Comparison of ENCODE assay signal across 10 cellular contexts in the genomic region with DNA sequence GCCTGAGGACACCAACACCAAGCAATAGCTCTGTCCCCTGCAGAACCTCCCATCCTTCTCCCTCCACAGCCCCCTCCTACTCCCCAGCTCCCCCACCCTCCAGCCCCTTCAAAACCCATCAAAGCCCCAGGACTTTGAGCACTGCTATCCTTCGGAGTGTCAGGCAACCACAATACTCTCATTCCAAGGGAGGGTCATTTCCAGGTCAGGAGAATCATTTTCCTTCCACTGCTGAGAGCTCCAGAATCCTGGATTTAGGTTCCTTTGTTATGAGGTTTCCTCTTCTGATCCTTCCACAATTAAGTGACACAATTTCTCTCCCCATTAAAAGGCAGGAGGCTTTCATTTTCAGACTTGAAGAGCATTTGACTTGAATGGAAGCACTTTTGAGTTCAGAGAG. TPM values are rescaled to one million over a fixed set of nuclear protein-coding genes. Genes with fewer than 3 reads are reported as not detected.
DNase-seq lines count a peak whose midpoint lies in the region; ATAC-seq and TF ChIP-seq lines count a peak whose summit lies in the region.
"Had no signal": no experiment of that assay in that cellular context is flagged by ENCODE, and none has a peak within 500 bp of the region (broad histone marks: within the 10 kb centered on the region; RNA-seq: fewer than 3 reads in every experiment).

No MANE protein-coding gene starts in this region.

- DNase-seq in activated CD4-positive, alpha-beta T cell treated with anti-CD3 and anti-CD28 coated beads for 36 hours: no peak
- no peak for DNase-seq in activated CD4-positive, alpha-beta T cell treated with anti-CD3 and anti-CD28 coated beads, Interleukin-2, amount 50 U/mL, for 48 hours
- DNase-seq in RPMI7951 (ENCODE audit: low read depth) (peak; percentile 63), fibroblast of mammary gland (ENCODE audit: low read depth) (peak; percentile 23), NCI-H526 treated with DMSO at 0.1 percent for 48 hours (lab: John Stamatoyannopoulos, UW) (no peak), HPDE6-E6E7 (ENCODE audit: extremely low spot score) (no peak)
- DNase-seq: NCI-H446 had no signal

- H3K36me3 Mint-ChIP-seq in activated CD4-positive, alpha-beta T cell treated with anti-CD3 and anti-CD28 coated beads for 36 hours (ENCODE audit: low read depth): no peaks in the 10 kb centered on the region

- H3K9me3 Mint-ChIP-seq in activated CD4-positive, alpha-beta T cell treated with anti-CD3 and anti-CD28 coated beads for 36 hours (ENCODE audit: low read depth): no peaks in the 10 kb centered on the region

- TF ChIP-seq CTCF in fibroblast of mammary gland (conservative IDR thresholded peaks at IDR 0.05; ENCODE audit: control insufficient read depth, insufficient read depth, low read depth, low read length): no peak

- POLR2A ChIA-PET in activated CD4-positive, alpha-beta T cell treated with anti-CD3 and anti-CD28 coated beads for 36 hours (lab: Charles Lee): no interaction called here

- H3K27ac Mint-ChIP-seq in activated CD4-positive, alpha-beta T cell treated with anti-CD3 and anti-CD28 coated beads for 36 hours: peak overlapping the region; percentile 33

- H3K4me3 ChIP-seq in fibroblast of mammary gland (ENCODE audit: control insufficient read depth, low read depth, low read length) (no peak overlapping the region), skeletal muscle satellite cell (ENCODE audit: low read length) (peak overlapping the region; percentile 55)

- peak overlapping the region; percentile 62 for H3K4me3 Mint-ChIP-seq in activated CD4-positive, alpha-beta T cell treated with anti-CD3 and anti-CD28 coated beads for 36 hours

- intact Hi-C loops in activated CD4-positive, alpha-beta T cell treated with anti-CD3 and anti-CD28 coated beads for 36 hours (cut with DNase I, micrococcal nuclease): loop anchor here in 1 of 2 experiments (5.0 kb wide), 1 partner anchor 34 kb away; no protein-coding TSS in a partner anchor

- no peak for ATAC-seq in activated CD4-positive, alpha-beta T cell treated with anti-CD3 and anti-CD28 coated beads for 36 hours
- no peak for ATAC-seq in HG02981 (IDR thresholded peaks at IDR 0.05; ENCODE audit: unreplicated experiment)

- CTCF ChIA-PET in activated CD4-positive, alpha-beta T cell treated with anti-CD3 and anti-CD28 coated beads for 36 hours (lab: Charles Lee): no interaction called here

- H3K27me3 Mint-ChIP-seq in activated CD4-positive, alpha-beta T cell treated with anti-CD3 and anti-CD28 coated beads for 36 hours: peaks cover 2% of the 10 kb centered on the region

- H3K4me2 ChIP-seq in skeletal muscle satellite cell (ENCODE audit: low read length): peak overlapping the region; percentile 68

- H3K9ac ChIP-seq in skeletal muscle satellite cell (ENCODE audit: low read depth, low read length): no peak overlapping the region

- H3K9me3 ChIP-seq in skeletal muscle satellite cell (replicated peaks; ENCODE audit: low read length): no peaks in the 10 kb centered on the region

- no peaks in the 10 kb centered on the region for H3K36me3 ChIP-seq in skeletal muscle satellite cell (ENCODE audit: insufficient read depth, low read length)

- H3K27me3 ChIP-seq in skeletal muscle satellite cell (ENCODE audit: control insufficient read depth, insufficient read depth, low read length): peaks cover 11% of the 10 kb centered on the region

- H3K4me1 ChIP-seq in skeletal muscle satellite cell (ENCODE audit: control insufficient read depth, insufficient read depth, low read length): peaks cover 11% of the 10 kb centered on the region

- peaks cover 38% of the 10 kb centered on the region for H3K4me1 Mint-ChIP-seq in activated CD4-positive, alpha-beta T cell treated with anti-CD3 and anti-CD28 coated beads for 36 hours

RNA-seq across cellular contexts. Expression of a gene that starts 24.4 kb away (rescaled TPM):
- total RNA-seq in activated CD4-positive, alpha-beta T cell treated with anti-CD3 and anti-CD28 coated beads for 36 hours: not detected
- total RNA-seq in RPMI7951 (2014; rRNA removed; shearing (Covaris generic)): not detected in 2 replicates
- not detected in 2 replicates for total RNA-seq in skeletal muscle satellite cell (2012; rRNA removed)
- total RNA-seq: pulmonary artery endothelial cell had no signal

Comparison
In these comparisons a context has a peak if more than half of its experiments do, and no peak if none do; other contexts are left out.
1. DNase-seq: peak in RPMI7951 (single experiment) and fibroblast of mammary gland (single experiment); none in activated CD4-positive, alpha-beta T cell treated with anti-CD3 and anti-CD28 coated beads for 36 hours (single experiment), activated CD4-positive, alpha-beta T cell treated with anti-CD3 and anti-CD28 coated beads, Interleukin-2, amount 50 U/mL, for 48 hours (0 of 2), NCI-H526 treated with DMSO at 0.1 percent for 48 hours (single experiment) and HPDE6-E6E7 (single experiment).